In genomic region chr13:45047394-45048328, GRCh38 we compare ENCODE assay signal across 8 cellular contexts. TPM values are rescaled to one million over a fixed set of nuclear protein-coding genes. Genes with fewer than 3 reads are reported as not detected.
DNase-seq lines count a peak whose midpoint lies in the region; ATAC-seq and TF ChIP-seq lines count a peak whose summit lies in the region.

No MANE protein-coding gene starts in this region.

- H3K4me3 ChIP-seq in GM23338 = peak overlapping the region; percentile 60

- peaks cover 13% of the 10 kb centered on the region; the same call in 2 of the 3 replicates for H3K4me1 Mint-ChIP-seq in GM23338
- H3K4me1 Mint-ChIP-seq in T-helper 1 cell treated with Interleukin-12 subunit alpha and Interleukin-12 subunit beta and Interleukin-4 antibody, amounts not matched to agents 30 μg/mL and 1 μg/mL, for 36 hours (ENCODE audit: low read depth) = peaks cover 13% of the 10 kb centered on the region
- H3K4me1 Mint-ChIP-seq in progenitor cell of endocrine pancreas (ENCODE audit: low read depth) = peaks cover 8% of the 10 kb centered on the region
- peaks cover 10% of the 10 kb centered on the region for H3K4me1 Mint-ChIP-seq in type B pancreatic cell (ENCODE audit: unreplicated experiment)

- H3K36me3 ChIP-seq in GM23338 (ENCODE audit: insufficient read depth) = no peaks in the 10 kb centered on the region

- H3K36me3 Mint-ChIP-seq in GM23338 (ENCODE audit: low read depth) = no peaks in the 10 kb centered on the region
- H3K36me3 Mint-ChIP-seq in T-helper 1 cell treated with Interleukin-12 subunit alpha and Interleukin-12 subunit beta and Interleukin-4 antibody, amounts not matched to agents 30 μg/mL and 1 μg/mL, for 36 hours (ENCODE audit: low read depth) = no peaks in the 10 kb centered on the region
- no peaks in the 10 kb centered on the region for H3K36me3 Mint-ChIP-seq in progenitor cell of endocrine pancreas (ENCODE audit: insufficient read depth)
- H3K36me3 Mint-ChIP-seq in type B pancreatic cell = no peaks in the 10 kb centered on the region

- ATAC-seq in GM23338 = peak; percentile 95
- ATAC-seq in left ventricle myocardium superior = peak; percentile 78

- intact Hi-C loops in left ventricle myocardium superior (cut with micrococcal nuclease) = loop anchor here (2.0 kb wide), 1 partner anchor 233 kb away; no protein-coding TSS in a partner anchor

- H3K9me3 Mint-ChIP-seq in GM23338 = no peaks in the 10 kb centered on the region
- H3K9me3 Mint-ChIP-seq in T-helper 1 cell treated with Interleukin-12 subunit alpha and Interleukin-12 subunit beta and Interleukin-4 antibody, amounts not matched to agents 30 μg/mL and 1 μg/mL, for 36 hours = no peaks in the 10 kb centered on the region
- H3K9me3 Mint-ChIP-seq in progenitor cell of endocrine pancreas (ENCODE audit: low read depth) = no peaks in the 10 kb centered on the region
- H3K9me3 Mint-ChIP-seq in type B pancreatic cell = no peaks in the 10 kb centered on the region

- H3K9me2 ChIP-seq in GM23338 (ENCODE audit: insufficient read depth) = no peaks in the 10 kb centered on the region

- no peaks in the 10 kb centered on the region for H3K79me2 ChIP-seq in GM23338 (replicated peaks; ENCODE audit: insufficient read depth)

- TF ChIP-seq CTCF in GM23338 (conservative IDR thresholded peaks at IDR 0.05; ENCODE audit: low read depth in 2 of 2) = peak; percentile 95 to 96
- TF ChIP-seq CTCF in progenitor cell of endocrine pancreas (IDR thresholded peaks at IDR 0.05; ENCODE audit: unreplicated experiment) = peak; percentile 92
- peak; percentile 98 for TF ChIP-seq CTCF in type B pancreatic cell (conservative IDR thresholded peaks at IDR 0.05)

- H2AFZ ChIP-seq in GM23338 = peak overlapping the region; percentile 97

- H3K27ac Mint-ChIP-seq in GM23338 (0 out of 2 replicates have a peak overlapping the region, but pooled peaks have one; percentile 33), progenitor cell of endocrine pancreas (peak overlapping the region; percentile 65), type B pancreatic cell (peak overlapping the region; percentile 44)
- no peak overlapping the region for H3K27ac Mint-ChIP-seq in T-helper 1 cell treated with Interleukin-12 subunit alpha and Interleukin-12 subunit beta and Interleukin-4 antibody, amounts not matched to agents 30 μg/mL and 1 μg/mL, for 36 hours

- no peaks in the 10 kb centered on the region for H4K20me1 ChIP-seq in GM23338 (replicated peaks; ENCODE audit: insufficient read depth)

- peaks cover 3% of the 10 kb centered on the region; the same call in 1 of the 2 replicates for H3F3A ChIP-seq in GM23338 (replicated peaks; ENCODE audit: low read depth)

- H3K4me1 ChIP-seq in GM23338 (ENCODE audit: insufficient read depth) = peaks cover 4% of the 10 kb centered on the region; the same call in 1 of the 2 replicates

- in situ Hi-C loops in Caki2 (cut with HindIII; ENCODE audit: low pct_unique_long_range_greater_than_20kb, low sequenced_read_pairs) = no loop called here

- H3K27me3 Mint-ChIP-seq in GM23338 (ENCODE audit: insufficient read depth, low read depth, poor library complexity) (peaks cover 6% of the 10 kb centered on the region), progenitor cell of endocrine pancreas (peaks cover 29% of the 10 kb centered on the region), type B pancreatic cell (peaks cover 28% of the 10 kb centered on the region)
- peaks cover 39% of the 10 kb centered on the region for H3K27me3 Mint-ChIP-seq in T-helper 1 cell treated with Interleukin-12 subunit alpha and Interleukin-12 subunit beta and Interleukin-4 antibody, amounts not matched to agents 30 μg/mL and 1 μg/mL, for 36 hours (ENCODE audit: low read depth)

- peak overlapping the region; percentile 80 for H3K4me2 ChIP-seq in GM23338

- peak overlapping the region; percentile 82 for H3K4me3 Mint-ChIP-seq in GM23338
- peak overlapping the region; percentile 80 for H3K4me3 Mint-ChIP-seq in T-helper 1 cell treated with Interleukin-12 subunit alpha and Interleukin-12 subunit beta and Interleukin-4 antibody, amounts not matched to agents 30 μg/mL and 1 μg/mL, for 36 hours
- peak overlapping the region; percentile 83 for H3K4me3 Mint-ChIP-seq in progenitor cell of endocrine pancreas (ENCODE audit: low read depth)
- H3K4me3 Mint-ChIP-seq in type B pancreatic cell = peak overlapping the region; percentile 90

- DNase-seq in Caki2 (ENCODE audit: low read depth) = peak; percentile 63
- peak; percentile 92 for DNase-seq in GM23338 (ENCODE audit: low spot score)
- DNase-seq in NCI-H128 (lab: John Stamatoyannopoulos, UW; ENCODE audit: unreplicated experiment) = peak; percentile 78
- peak; percentile 7 to 89 (median 62) for DNase-seq in amygdala (lab: John Stamatoyannopoulos, UW)
- DNase-seq in left ventricle myocardium superior = peak; percentile 63
- peak; percentile 55 for DNase-seq in progenitor cell of endocrine pancreas (ENCODE audit: low spot score, unreplicated experiment)
- peak; percentile 80 for DNase-seq in type B pancreatic cell (ENCODE audit: extremely low spot score, unreplicated experiment)

- no peaks in the 10 kb centered on the region for H3K27me3 ChIP-seq in GM23338 (ENCODE audit: insufficient read depth)

- H3K27ac ChIP-seq in GM23338 (ENCODE audit: low read depth) = no peak overlapping the region

TF ChIP-seq in GM23338, 12 proteins besides CTCF, POLR2A, EP300 and RAD21 (continues in another document):
- no peak for TF ChIP-seq EZH2 (IDR thresholded peaks at IDR 0.05; ENCODE audit: low read depth, unreplicated experiment)
- no peak for TF ChIP-seq REST (IDR thresholded peaks at IDR 0.05; ENCODE audit: unreplicated experiment)
- TF ChIP-seq NANOG (IDR thresholded peaks at IDR 0.05; ENCODE audit: borderline replicate concordance) = no peak
- TF ChIP-seq POLR2AphosphoS5 (IDR thresholded peaks at IDR 0.05; ENCODE audit: low read depth) = no peak

RNA-seq across cellular contexts. Expression of gene GPALPP1, which starts 58.3 kb away (rescaled TPM):
- total RNA-seq in Caki2 (2014; rRNA removed; shearing (Covaris generic); ENCODE audit: low replicate concordance) = 13.8 and 20.9 TPM in 2 replicates
- total RNA-seq in GM23338 (2014; rRNA removed; shearing (Covaris generic)) = 31.3 and 31.4 TPM in 2 replicates
- 31.0 and 35.8 TPM in 2 replicates for polyA plus RNA-seq in GM23338 (2016; fragmentation: Nextera tagmentation; extraction: Ambion mirVana)
- total RNA-seq in left ventricle myocardium superior (10.7 TPM), progenitor cell of endocrine pancreas (28.9 and 32.7 TPM in 2 replicates), type B pancreatic cell (ENCODE audit: low replicate concordance) (18.9 and 29.3 TPM in 2 replicates)

RNA-seq across cellular contexts. Expression of gene NUFIP1, which starts 58.4 kb away (rescaled TPM):
- total RNA-seq in Caki2 (2014; rRNA removed; shearing (Covaris generic); ENCODE audit: low replicate concordance) = 3.4 and 3.6 TPM in 2 replicates
- total RNA-seq in GM23338 (2014; rRNA removed; shearing (Covaris generic)) = 7.7 and 8.7 TPM in 2 replicates
- 22.0 and 23.9 TPM in 2 replicates for polyA plus RNA-seq in GM23338 (2016; fragmentation: Nextera tagmentation; extraction: Ambion mirVana)
- total RNA-seq in left ventricle myocardium superior (2.9 TPM), progenitor cell of endocrine pancreas (8.4 and 8.8 TPM in 2 replicates), type B pancreatic cell (ENCODE audit: low replicate concordance) (6.9 and 8.7 TPM in 2 replicates)
